In genomic region chr2:237774811-237775553, GRCh38 we compare ENCODE assay signal across 8 cellular contexts. TPM values are rescaled to one million over a fixed set of nuclear protein-coding genes. Genes with fewer than 3 reads are reported as not detected.
DNase-seq lines count a peak whose midpoint lies in the region; ATAC-seq and TF ChIP-seq lines count a peak whose summit lies in the region.

No MANE protein-coding gene starts in this region.

- WGBS in body of pancreas, 2 donors = 63 to 79% methylated on average over 10 to 13 of the region's 13 CpGs

- H3K27me3 ChIP-seq in body of pancreas = no peaks in the 10 kb centered on the region

- ATAC-seq in body of pancreas (peak; percentile 79), GM21390 (IDR thresholded peaks at IDR 0.05; ENCODE audit: unreplicated experiment) (no peak)

- no peaks in the 10 kb centered on the region for H3K9me3 ChIP-seq in body of pancreas

- H3K4me1 ChIP-seq in body of pancreas = no peaks in the 10 kb centered on the region

- intact Hi-C loops in body of pancreas (cut with DNase I) = no loop called here

- H3K27ac ChIP-seq in body of pancreas = no peak overlapping the region

- peaks cover 0 to 7% of the 10 kb centered on the region in 2 donors for H3K36me3 ChIP-seq in body of pancreas (replicated peaks in 1 of 2; ENCODE audit: insufficient read depth in 1 of 2, low read depth in 2 of 2)

- TF ChIP-seq POLR2A in body of pancreas (IDR thresholded peaks at IDR 0.05) = no peak

- peak; percentile 23 to 68 (median 57) for TF ChIP-seq CTCF in body of pancreas (IDR thresholded peaks at IDR 0.05)

- H3K4me3 ChIP-seq in body of pancreas = no peak overlapping the region

- DNase-seq in activated naive CD4-positive, alpha-beta T cell treated with Interleukin-2 at 50 U/mL for 16 hours = peak; percentile 42
- DNase-seq in activated naive CD4-positive, alpha-beta T cell (lab: John Stamatoyannopoulos, UW) = no peak
- peak; percentile 49 for DNase-seq in LHCN-M2 (ENCODE audit: low read depth)
- DNase-seq in SKM-1 treated with dmso at 0.1 percent for 144 hours (lab: John Stamatoyannopoulos, UW; ENCODE audit: unreplicated experiment) = peak; percentile 65
- peak; percentile 62 to 68 (median 64) for DNase-seq in body of pancreas
- peak; percentile 52 for DNase-seq in inferior parietal cortex (ENCODE audit: extremely low spot score)
- DNase-seq in stimulated activated CD4-positive, alpha-beta T cell treated with anti-CD3 and anti-CD28 coated beads, Interleukin-2, amount 100 ng/mL, for 4 hours (ENCODE audit: low read depth) = peak; percentile 6

RNA-seq across cellular contexts. Expression of gene RBM44, which starts 23.6 kb away (rescaled TPM):
- total RNA-seq in LHCN-M2 (2014; rRNA removed) = 0.06 and 0.34 TPM in 2 replicates
- 0.02 TPM for polyA plus RNA-seq in LHCN-M2 (2012)
- 1 to 10 TPM in 1 of 2 donors, under 1 TPM in 1; 0.52 to 1.6 TPM for total RNA-seq in body of pancreas

Comparison
In these comparisons a context has a peak if more than half of its experiments do, and no peak if none do; other contexts are left out.
1. DNase-seq: peak in activated naive CD4-positive, alpha-beta T cell treated with Interleukin-2 at 50 U/mL for 16 hours (single experiment), LHCN-M2 (single experiment), SKM-1 treated with dmso at 0.1 percent for 144 hours (single experiment), body of pancreas (4 of 4), inferior parietal cortex (single experiment) and stimulated activated CD4-positive, alpha-beta T cell treated with anti-CD3 and anti-CD28 coated beads, Interleukin-2, amount 100 ng/mL, for 4 hours (single experiment); none in activated naive CD4-positive, alpha-beta T cell (0 of 4).